29 cellular contexts compared by ENCODE assay signal in genomic region chr13:54034047-54034446, GRCh38.
"Had no signal": no experiment of that assay in that cellular context is flagged by ENCODE, and none has a peak within 500 bp of the region (broad histone marks: within the 10 kb centered on the region; RNA-seq: fewer than 3 reads in every experiment).

No MANE protein-coding gene starts in this region.

- H3K27ac ChIP-seq: neutrophil, pancreas, prostate gland, right atrium auricular region, skin epidermis, spleen, suprapubic skin, testis, tibial artery, transverse colon, upper lobe of right lung, uterus had no signal

- H3K4me2 ChIP-seq: smooth muscle cell had no signal

- H3K9me3 ChIP-seq: neutrophil, pancreas, prostate gland, right atrium auricular region, suprapubic skin, testis, tibial artery, transverse colon, upper lobe of right lung, uterus had no signal

- H3K27me3 ChIP-seq: neutrophil, pancreas, right atrium auricular region, spleen, suprapubic skin, testis, tibial artery, transverse colon, upper lobe of right lung, uterus had no signal

- H3K36me3 ChIP-seq: neutrophil, pancreas, prostate gland, right atrium auricular region, spleen, suprapubic skin, tibial artery, transverse colon, upper lobe of right lung, uterus had no signal

- H3K4me1 ChIP-seq: prostate gland, right atrium auricular region, spleen, suprapubic skin, testis, tibial artery, transverse colon, upper lobe of right lung, uterus had no signal

- DNase-seq: naive thymus-derived CD8-positive, alpha-beta T cell; nephron progenitor cell; nucleus accumbens; pancreas; retina; spleen; stimulated activated CD4-positive, alpha-beta T cell treated with anti-CD3 and anti-CD28 coated beads, Interleukin-12 subunit alpha, Interleukin-12 subunit beta, amount 100 ng/mL, for 4 hours; stimulated activated CD4-positive, alpha-beta T cell treated with anti-CD3 and anti-CD28 coated beads, Interleukin-1b, Interleukin-23, amount 100 ng/mL, for 48 hours; stimulated activated CD4-positive, alpha-beta T cell treated with anti-CD3 and anti-CD28 coated beads, Interleukin-4, amount 100 ng/mL, for 1 hour; stimulated activated CD4-positive, alpha-beta T cell treated with anti-CD3 and anti-CD28 coated beads, Interleukin-4, amount 100 ng/mL, for 4 hours; stimulated activated CD8-positive, alpha-beta memory T cell treated with anti-CD3 and anti-CD28 coated beads, Interleukin-4, amount 100 ng/mL, for 48 hours; stimulated activated naive CD4-positive, alpha-beta T cell; stimulated activated naive CD8-positive, alpha-beta T cell treated with anti-CD3 and anti-CD28 coated beads, Interleukin-15, amount 100 ng/mL, for 72 hours; stimulated activated naive CD8-positive, alpha-beta T cell treated with anti-CD3 and anti-CD28 coated beads, Interleukin-15, Interleukin-2, amounts not matched to agents 100 U/mL and 50 U/mL, for 24 hours; substantia nigra; testis; tibial artery; transverse colon; upper lobe of right lung; uterus had no signal

- ATAC-seq: naive thymus-derived CD8-positive, alpha-beta T cell; natural killer cell treated with Interleukin-12 subunit alpha and Interleukin-12 subunit beta and Interleukin-15 and Interleukin-18, amount 100 ng/mL, for 72 hours; pancreas; sciatic nerve; stimulated activated memory B cell treated with anti-CD40 and anti-IgM and Interleukin-4, amounts not matched to agents 10 μg/mL and 1 μg/mL and 100 μg/mL, for 72 hours; stimulated activated naive CD8-positive, alpha-beta T cell treated with anti-CD3 and anti-CD28 coated beads, Interleukin-15, amount 100 ng/mL, for 72 hours; stimulated activated naive CD8-positive, alpha-beta T cell treated with anti-CD3 and anti-CD28 coated beads, Interleukin-15, Interleukin-2, amounts not matched to agents 100 U/mL and 50 U/mL, for 24 hours; upper lobe of right lung had no signal

- H3K4me3 ChIP-seq: pancreas, prostate gland, right atrium auricular region, skin epidermis, smooth muscle cell, spleen, suprapubic skin, testis, tibial artery, transverse colon, upper lobe of right lung, uterus had no signal
